ENCODE assay signal across 1 cellular context in the genomic region with DNA sequence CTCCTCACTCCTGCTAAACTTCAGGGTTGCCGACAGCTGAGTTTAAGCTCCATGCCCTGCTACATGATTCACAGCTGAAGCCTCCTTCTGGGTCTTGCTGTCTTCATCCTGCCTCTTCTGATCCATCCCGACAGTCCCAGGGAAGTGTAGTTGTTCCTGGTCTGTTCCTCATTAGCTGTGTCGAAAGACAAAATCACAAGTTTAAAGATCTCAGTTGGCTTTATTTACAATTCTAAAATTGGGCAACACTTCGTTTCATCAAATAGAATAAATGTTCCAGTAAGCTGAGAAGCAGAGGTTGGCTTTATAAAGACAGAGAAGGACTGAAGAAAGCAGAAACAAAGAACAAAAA.
TF ChIP-seq lines count a peak whose summit lies in the region.

No MANE protein-coding gene starts in this region.

TF ChIP-seq in HepG2, 621 proteins besides CTCF, POLR2A, EP300 and RAD21:
- TF ChIP-seq ZNF20 (CRISPR knock-in tag; IDR thresholded peaks at IDR 0.05) (no peak), RXRB (CRISPR knock-in tag; IDR thresholded peaks at IDR 0.05; ENCODE audit: borderline replicate concordance) (0 out of 2 replicates have a peak, but pooled peaks have one; percentile 10), CEBPG (CRISPR knock-in tag; IDR thresholded peaks at IDR 0.05) (peak; percentile 74), CEBPB (IDR thresholded peaks at IDR 0.05; ENCODE audit: borderline replicate concordance, low read depth, low read length) (peak; percentile 87), SMC3 (IDR thresholded peaks at IDR 0.05; ENCODE audit: low read length) (no peak), FOXA1 (IDR thresholded peaks at IDR 0.05) (no peak), FOXA1 (CRISPR knock-in tag; IDR thresholded peaks at IDR 0.05) (peak; percentile 50; the same call in 1 of the 2 replicates), ATAD3A (CRISPR knock-in tag; IDR thresholded peaks at IDR 0.05) (no peak), DMAP1 (CRISPR knock-in tag; IDR thresholded peaks at IDR 0.05) (0 out of 2 replicates have a peak, but pooled peaks have one; percentile 35), TBX2 (CRISPR knock-in tag; IDR thresholded peaks at IDR 0.05; ENCODE audit: borderline replicate concordance) (no peak), ZZZ3 (CRISPR knock-in tag; IDR thresholded peaks at IDR 0.05; ENCODE audit: borderline replicate concordance) (no peak), FOXA3 (CRISPR knock-in tag; IDR thresholded peaks at IDR 0.05) (0 out of 2 replicates have a peak, but pooled peaks have one; percentile 45), ERF (CRISPR knock-in tag; IDR thresholded peaks at IDR 0.05) (0 out of 2 replicates have a peak, but pooled peaks have one; percentile 14), FOSL2 (CRISPR knock-in tag; IDR thresholded peaks at IDR 0.05) (0 out of 2 replicates have a peak, but pooled peaks have one; percentile 11), GATAD2A (CRISPR knock-in tag; IDR thresholded peaks at IDR 0.05) (peak; percentile 40; the same call in 1 of the 2 replicates), HDAC6 (IDR thresholded peaks at IDR 0.05; ENCODE audit: low read depth, low read length) (no peak), SAP130 (CRISPR knock-in tag; IDR thresholded peaks at IDR 0.05; ENCODE audit: low read depth) (peak; percentile 51; the same call in 1 of the 2 replicates), ZNF3 (CRISPR knock-in tag; IDR thresholded peaks at IDR 0.05) (no peak), DRAP1 (CRISPR knock-in tag; IDR thresholded peaks at IDR 0.05) (0 out of 2 replicates have a peak, but pooled peaks have one; percentile 20)
- TF ChIP-seq, protein P1, sequence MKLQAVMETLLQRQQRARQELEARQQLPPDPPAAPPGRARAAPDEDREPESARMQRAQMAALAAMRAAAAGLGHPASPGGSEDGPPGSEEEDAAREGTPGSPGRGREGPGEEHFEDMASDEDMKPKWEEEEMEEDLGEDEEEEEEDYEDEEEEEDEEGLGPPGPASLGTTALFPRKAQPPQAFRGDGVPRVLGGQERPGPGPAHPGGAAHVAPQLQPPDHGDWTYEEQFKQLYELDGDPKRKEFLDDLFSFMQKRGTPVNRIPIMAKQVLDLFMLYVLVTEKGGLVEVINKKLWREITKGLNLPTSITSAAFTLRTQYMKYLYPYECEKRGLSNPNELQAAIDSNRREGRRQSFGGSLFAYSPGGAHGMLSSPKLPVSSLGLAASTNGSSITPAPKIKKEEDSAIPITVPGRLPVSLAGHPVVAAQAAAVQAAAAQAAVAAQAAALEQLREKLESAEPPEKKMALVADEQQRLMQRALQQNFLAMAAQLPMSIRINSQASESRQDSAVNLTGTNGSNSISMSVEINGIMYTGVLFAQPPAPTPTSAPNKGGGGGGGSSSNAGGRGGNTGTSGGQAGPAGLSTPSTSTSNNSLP (IDR thresholded peaks at IDR 0.05; ENCODE audit: low read depth, low read length) = peak; percentile 67; the same call in 1 of the 2 replicates
- TF ChIP-seq, protein P2, sequence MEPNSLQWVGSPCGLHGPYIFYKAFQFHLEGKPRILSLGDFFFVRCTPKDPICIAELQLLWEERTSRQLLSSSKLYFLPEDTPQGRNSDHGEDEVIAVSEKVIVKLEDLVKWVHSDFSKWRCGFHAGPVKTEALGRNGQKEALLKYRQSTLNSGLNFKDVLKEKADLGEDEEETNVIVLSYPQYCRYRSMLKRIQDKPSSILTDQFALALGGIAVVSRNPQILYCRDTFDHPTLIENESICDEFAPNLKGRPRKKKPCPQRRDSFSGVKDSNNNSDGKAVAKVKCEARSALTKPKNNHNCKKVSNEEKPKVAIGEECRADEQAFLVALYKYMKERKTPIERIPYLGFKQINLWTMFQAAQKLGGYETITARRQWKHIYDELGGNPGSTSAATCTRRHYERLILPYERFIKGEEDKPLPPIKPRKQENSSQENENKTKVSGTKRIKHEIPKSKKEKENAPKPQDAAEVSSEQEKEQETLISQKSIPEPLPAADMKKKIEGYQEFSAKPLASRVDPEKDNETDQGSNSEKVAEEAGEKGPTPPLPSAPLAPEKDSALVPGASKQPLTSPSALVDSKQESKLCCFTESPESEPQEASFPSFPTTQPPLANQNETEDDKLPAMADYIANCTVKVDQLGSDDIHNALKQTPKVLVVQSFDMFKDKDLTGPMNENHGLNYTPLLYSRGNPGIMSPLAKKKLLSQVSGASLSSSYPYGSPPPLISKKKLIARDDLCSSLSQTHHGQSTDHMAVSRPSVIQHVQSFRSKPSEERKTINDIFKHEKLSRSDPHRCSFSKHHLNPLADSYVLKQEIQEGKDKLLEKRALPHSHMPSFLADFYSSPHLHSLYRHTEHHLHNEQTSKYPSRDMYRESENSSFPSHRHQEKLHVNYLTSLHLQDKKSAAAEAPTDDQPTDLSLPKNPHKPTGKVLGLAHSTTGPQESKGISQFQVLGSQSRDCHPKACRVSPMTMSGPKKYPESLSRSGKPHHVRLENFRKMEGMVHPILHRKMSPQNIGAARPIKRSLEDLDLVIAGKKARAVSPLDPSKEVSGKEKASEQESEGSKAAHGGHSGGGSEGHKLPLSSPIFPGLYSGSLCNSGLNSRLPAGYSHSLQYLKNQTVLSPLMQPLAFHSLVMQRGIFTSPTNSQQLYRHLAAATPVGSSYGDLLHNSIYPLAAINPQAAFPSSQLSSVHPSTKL (CRISPR knock-in tag; IDR thresholded peaks at IDR 0.05) = peak; percentile 33; the same call in 1 of the 2 replicates
